In the genomic region with DNA sequence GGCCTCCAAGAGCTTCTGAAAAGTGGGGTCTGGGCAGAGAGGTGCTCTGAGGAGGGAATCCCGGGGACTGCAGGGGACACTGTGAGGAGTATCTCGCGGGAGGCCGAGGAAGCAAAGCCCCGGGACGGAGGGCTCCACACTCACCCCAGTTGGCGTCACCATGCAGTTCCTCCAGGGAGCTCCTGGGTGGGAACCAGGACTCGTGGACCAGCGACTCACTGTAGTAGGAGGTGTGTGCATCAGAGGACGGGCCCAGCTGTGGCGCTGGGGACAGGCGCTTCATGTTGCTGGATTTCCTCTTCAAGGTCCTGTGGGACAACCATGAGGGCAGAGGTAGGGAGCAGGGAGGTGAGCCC, we compare ENCODE assay signal across 11 cellular contexts. TPM values are rescaled to one million over a fixed set of nuclear protein-coding genes. Genes with fewer than 3 reads are reported as not detected.
DNase-seq lines count a peak whose midpoint lies in the region; ATAC-seq, FAIRE-seq and TF ChIP-seq lines count a peak whose summit lies in the region.
"Had no signal": no experiment of that assay in that cellular context is flagged by ENCODE, and none has a peak within 500 bp of the region (broad histone marks: within the 10 kb centered on the region; RNA-seq: fewer than 3 reads in every experiment).

No MANE protein-coding gene starts in this region.

- no peak for DNase-seq in activated T-cell treated with anti-CD3 and anti-CD28 coated beads, Interleukin-2, amount 50 U/mL, for 24 hours
- DNase-seq in activated T-cell treated with anti-CD3 and anti-CD28 coated beads, Interleukin-2, amount 50 U/mL, for 48 hours, result no peak
- DNase-seq in activated CD8-positive, alpha-beta T cell treated with anti-CD3 and anti-CD28 coated beads for 36 hours, result no peak
- no peak for DNase-seq in keratinocyte (ENCODE audit: low read depth, low spot score)
- no peak for DNase-seq in stomach
- DNase-seq in NCI-H1048 (lab: John Stamatoyannopoulos, UW), result no peak
- no peak for DNase-seq in SHP77 (lab: John Stamatoyannopoulos, UW)
- DNase-seq in glutamatergic neuron, result no peak
- DNase-seq: ACHN, NCI-H1417, NCI-H69 had no signal

- dilution Hi-C loops in keratinocyte (cut with MboI; ENCODE audit: extremely low pct_ligation_motif_present, low sequenced_read_pairs), result no loop called here

- H3K4me3 ChIP-seq in keratinocyte (ENCODE audit: control insufficient read depth in 2 of 3, extremely low read depth in 1 of 3, insufficient read depth in 2 of 3, low read depth in 1 of 3, low read length in 3 of 3) (peak overlapping the region in 1 of 3 experiments; percentile 13), stomach (peak overlapping the region in 2 of 4 donors; percentile 16 to 22)

- peak overlapping the region; percentile 88 for H3K4me3 Mint-ChIP-seq in activated T-cell treated with anti-CD3 and anti-CD28 coated beads, Interleukin-2, amount 50 U/mL, for 24 hours
- H3K4me3 Mint-ChIP-seq in activated CD8-positive, alpha-beta T cell treated with anti-CD3 and anti-CD28 coated beads for 36 hours, result peak overlapping the region; percentile 80
- no peak overlapping the region for H3K4me3 Mint-ChIP-seq in glutamatergic neuron (ENCODE audit: unreplicated experiment)

- no peak overlapping the region for H2AFZ ChIP-seq in keratinocyte (ENCODE audit: control insufficient read depth, low read length)

- peak overlapping the region; percentile 99 for H3K27ac Mint-ChIP-seq in activated T-cell treated with anti-CD3 and anti-CD28 coated beads, Interleukin-2, amount 50 U/mL, for 24 hours
- peak overlapping the region; percentile 99 for H3K27ac Mint-ChIP-seq in activated CD8-positive, alpha-beta T cell treated with anti-CD3 and anti-CD28 coated beads for 36 hours
- H3K27ac Mint-ChIP-seq in glutamatergic neuron (ENCODE audit: unreplicated experiment), result no peak overlapping the region

- peaks cover 86% of the 10 kb centered on the region for H3K36me3 Mint-ChIP-seq in activated T-cell treated with anti-CD3 and anti-CD28 coated beads, Interleukin-2, amount 50 U/mL, for 24 hours (ENCODE audit: low read depth)
- H3K36me3 Mint-ChIP-seq in activated CD8-positive, alpha-beta T cell treated with anti-CD3 and anti-CD28 coated beads for 36 hours (ENCODE audit: low read depth), result peaks cover 66% of the 10 kb centered on the region
- peaks cover 4% of the 10 kb centered on the region for H3K36me3 Mint-ChIP-seq in glutamatergic neuron (ENCODE audit: unreplicated experiment)

- ATAC-seq in activated CD8-positive, alpha-beta T cell treated with anti-CD3 and anti-CD28 coated beads for 36 hours, result no peak

- CTCF ChIA-PET in activated CD8-positive, alpha-beta T cell treated with anti-CD3 and anti-CD28 coated beads for 36 hours (lab: Charles Lee), result interaction anchor here (0.8 to 5.7 kb wide), 5 partner anchors 8 to 18 kb away, joined by 3 to 39 read pairs (median 9); no protein-coding TSS in a partner anchor

- H3K27me3 Mint-ChIP-seq in activated T-cell treated with anti-CD3 and anti-CD28 coated beads, Interleukin-2, amount 50 U/mL, for 24 hours, result no peaks in the 10 kb centered on the region
- no peaks in the 10 kb centered on the region for H3K27me3 Mint-ChIP-seq in activated CD8-positive, alpha-beta T cell treated with anti-CD3 and anti-CD28 coated beads for 36 hours
- H3K27me3 Mint-ChIP-seq in glutamatergic neuron (ENCODE audit: unreplicated experiment), result peaks cover 6% of the 10 kb centered on the region

- peak overlapping the region; percentile 54 for H3K4me2 ChIP-seq in keratinocyte (ENCODE audit: control insufficient read depth, extremely low read depth, insufficient read depth, low read depth, low read length)

- H3K27me3 ChIP-seq in keratinocyte (ENCODE audit: control insufficient read depth, extremely low read depth, insufficient read depth, low read length) (no peaks in the 10 kb centered on the region), stomach (no peaks in the 10 kb centered on the region)

- peaks cover 2% of the 10 kb centered on the region for H3K79me2 ChIP-seq in keratinocyte (ENCODE audit: control insufficient read depth, insufficient read depth, low read length)

- no peak for TF ChIP-seq EP300 in stomach (IDR thresholded peaks at IDR 0.05)

- H3K9me1 ChIP-seq in keratinocyte (ENCODE audit: control insufficient read depth, extremely low read depth, insufficient read depth, low read length), result no peaks in the 10 kb centered on the region

- H3K9ac ChIP-seq in keratinocyte (ENCODE audit: control insufficient read depth, extremely low read depth, insufficient read depth, low read length), result no peak overlapping the region

- H3K4me1 Mint-ChIP-seq in activated T-cell treated with anti-CD3 and anti-CD28 coated beads, Interleukin-2, amount 50 U/mL, for 24 hours (ENCODE audit: low read depth), result peaks cover 57% of the 10 kb centered on the region
- H3K4me1 Mint-ChIP-seq in activated CD8-positive, alpha-beta T cell treated with anti-CD3 and anti-CD28 coated beads for 36 hours (ENCODE audit: low read depth), result peaks cover 52% of the 10 kb centered on the region
- H3K4me1 Mint-ChIP-seq in glutamatergic neuron (ENCODE audit: low read depth, unreplicated experiment), result peaks cover 5% of the 10 kb centered on the region

- no peaks in the 10 kb centered on the region for H4K20me1 ChIP-seq in keratinocyte (ENCODE audit: control insufficient read depth, extremely low read depth, insufficient read depth, low read length)

- WGBS in stomach, 5 donors, result 72 to 94% (median 83%) methylated on average over 5 to 12 of the region's 12 CpGs

- H3K4me1 ChIP-seq in keratinocyte (ENCODE audit: control insufficient read depth, extremely low read depth, insufficient read depth, low read length) (peaks cover 43% of the 10 kb centered on the region), stomach (peaks cover 24 to 54% (median 48%) of the 10 kb centered on the region in 4 donors)

- H3K27ac ChIP-seq in keratinocyte (ENCODE audit: control insufficient read depth, insufficient read depth, low read length) (peak overlapping the region; percentile 54), stomach (peak overlapping the region in 4 of 5 donors; percentile 50 to 98 (median 95))

- intact Hi-C loops in activated CD8-positive, alpha-beta T cell treated with anti-CD3 and anti-CD28 coated beads for 36 hours (cut with micrococcal nuclease), result loop anchor here (10.0 kb wide), 1 partner anchor 46 kb away; a partner anchor contains a TSS
- intact Hi-C loops in stomach (cut with DNase I; ENCODE audit: low total_unique reads), result no loop called here

- FAIRE-seq in keratinocyte (lab: Jason Lieb, UNC), result no peak

- POLR2A ChIA-PET in activated CD8-positive, alpha-beta T cell treated with anti-CD3 and anti-CD28 coated beads for 36 hours (lab: Charles Lee), result interaction anchor here (1.8 to 40.0 kb wide), 3 partner anchors 27 to 120 kb away, joined by 6 to 905 read pairs (median 6); a partner anchor contains a TSS

- no peak for TF ChIP-seq POLR2A in stomach (IDR thresholded peaks at IDR 0.05)

- H3K36me3 ChIP-seq in keratinocyte (ENCODE audit: control insufficient read depth in 2 of 2, extremely low read depth in 1 of 2, insufficient read depth in 2 of 2, low read length in 2 of 2) (peaks cover 25% of the 10 kb centered on the region in 2 experiments), stomach (peaks cover 65 to 69% (median 69%) of the 10 kb centered on the region in 4 donors)

- no peaks in the 10 kb centered on the region for H3K9me3 ChIP-seq in keratinocyte (ENCODE audit: control insufficient read depth, low read depth, low read length)
- H3K9me3 ChIP-seq in stomach, result no peaks in the 10 kb centered on the region

- no peaks in the 10 kb centered on the region for H3K9me3 Mint-ChIP-seq in activated T-cell treated with anti-CD3 and anti-CD28 coated beads, Interleukin-2, amount 50 U/mL, for 24 hours
- H3K9me3 Mint-ChIP-seq in activated CD8-positive, alpha-beta T cell treated with anti-CD3 and anti-CD28 coated beads for 36 hours, result no peaks in the 10 kb centered on the region
- peaks cover 6% of the 10 kb centered on the region for H3K9me3 Mint-ChIP-seq in glutamatergic neuron (ENCODE audit: unreplicated experiment)

- no peak for TF ChIP-seq CTCF in activated CD8-positive, alpha-beta T cell treated with anti-CD3 and anti-CD28 coated beads for 36 hours (IDR thresholded peaks at IDR 0.05)
- TF ChIP-seq CTCF in keratinocyte (optimal IDR thresholded peaks at IDR 0.05 in 1 of 3, IDR thresholded peaks at IDR 0.05 in 1 of 3, conservative IDR thresholded peaks at IDR 0.05 in 1 of 3; ENCODE audit: extremely low read depth in 1 of 3, insufficient read depth in 2 of 3, low read length in 3 of 3), result no peak
- no peak for TF ChIP-seq CTCF in stomach (IDR thresholded peaks at IDR 0.05)
- no peak for TF ChIP-seq CTCF in glutamatergic neuron (IDR thresholded peaks at IDR 0.05; ENCODE audit: partially characterized antibody, unreplicated experiment)

RNA-seq across cellular contexts. Expression of a gene that starts 4.8 kb away (rescaled TPM):
- total RNA-seq in activated CD8-positive, alpha-beta T cell treated with anti-CD3 and anti-CD28 coated beads for 36 hours, result 100 to 1,000 TPM; 101 to 107 TPM
- polyA plus RNA-seq in keratinocyte, result 15.9 to 23.2 TPM (median 21.9 TPM) in 3 replicates
- 27.4 TPM for polyA plus RNA-seq in keratinocyte (2011; ENCODE audit: low read depth)
- polyA plus RNA-seq in keratinocyte (2011; cell fraction: cytosol; rRNA removed), result 4.7 and 7.9 TPM in 2 replicates
- 40.0 and 46.0 TPM in 2 replicates for polyA plus RNA-seq in keratinocyte (2011; cell fraction: nucleus; rRNA removed)
- 22.5 and 30.2 TPM in 2 replicates for polyA plus RNA-seq in keratinocyte (2012; ENCODE audit: low replicate concordance)
- polyA minus RNA-seq in keratinocyte, result 34.9 to 94.3 TPM (median 45.6 TPM) in 3 replicates
- 35.5 TPM for polyA minus RNA-seq in keratinocyte (2011; cell fraction: cytosol; rRNA and poly(A)+ RNA removed)
- 72.8 and 78.4 TPM in 2 replicates for polyA minus RNA-seq in keratinocyte (2011; cell fraction: nucleus; rRNA and poly(A)+ RNA removed)
- 100 to 1,000 TPM; 108 to 387 (median 142) TPM for total RNA-seq in stomach
- polyA plus RNA-seq in stomach, result 10 to 100 TPM; 25.3 to 51.8 (median 26.4) TPM
- 174 TPM for total RNA-seq in glutamatergic neuron (ENCODE audit: unreplicated experiment)

RNA-seq across cellular contexts. Expression of a gene that starts 42.9 kb away (rescaled TPM):
- total RNA-seq in activated CD8-positive, alpha-beta T cell treated with anti-CD3 and anti-CD28 coated beads for 36 hours, result 1 to 10 TPM; 5.5 to 6.0 TPM
- polyA plus RNA-seq in keratinocyte, result 11.4 to 17.4 TPM (median 14.9 TPM) in 3 replicates
- 14.3 TPM for polyA plus RNA-seq in keratinocyte (2011; ENCODE audit: low read depth)
- polyA plus RNA-seq in keratinocyte (2011; cell fraction: cytosol; rRNA removed), result 14.3 and 21.3 TPM in 2 replicates
- 9.4 and 11.6 TPM in 2 replicates for polyA plus RNA-seq in keratinocyte (2011; cell fraction: nucleus; rRNA removed)
- 10.7 and 18.9 TPM in 2 replicates for polyA plus RNA-seq in keratinocyte (2012; ENCODE audit: low replicate concordance)
- 8.9 to 16.1 TPM (median 13.1 TPM) in 3 replicates for polyA minus RNA-seq in keratinocyte
- polyA minus RNA-seq in keratinocyte (2011; cell fraction: cytosol; rRNA and poly(A)+ RNA removed), result 13.8 TPM
- polyA minus RNA-seq in keratinocyte (2011; cell fraction: nucleus; rRNA and poly(A)+ RNA removed), result 3.3 and 3.6 TPM in 2 replicates
- total RNA-seq in stomach, result 10 to 100 TPM in 4 of 5 donors, under 1 TPM in 1; 0.58 to 33.0 (median 11.2) TPM
- polyA plus RNA-seq in stomach, result 10 to 100 TPM; 15.9 to 22.5 (median 21.4) TPM
- 19.4 TPM for total RNA-seq in glutamatergic neuron (ENCODE audit: unreplicated experiment)

RNA-seq across cellular contexts. Expression of a gene that starts 45.3 kb away (rescaled TPM):
- total RNA-seq in activated CD8-positive, alpha-beta T cell treated with anti-CD3 and anti-CD28 coated beads for 36 hours, result 10 to 100 TPM; 93.3 to 97.6 TPM
- polyA plus RNA-seq in keratinocyte, result 9.7 to 19.8 TPM (median 16.3 TPM) in 3 replicates
- 28.5 TPM for polyA plus RNA-seq in keratinocyte (2011; ENCODE audit: low read depth)
- 7.8 and 12.9 TPM in 2 replicates for polyA plus RNA-seq in keratinocyte (2011; cell fraction: cytosol; rRNA removed)
- polyA plus RNA-seq in keratinocyte (2011; cell fraction: nucleus; rRNA removed), result 28.5 and 32.0 TPM in 2 replicates
- polyA plus RNA-seq in keratinocyte (2012; ENCODE audit: low replicate concordance), result 15.9 and 21.3 TPM in 2 replicates
- 26.2 to 57.6 TPM (median 36.7 TPM) in 3 replicates for polyA minus RNA-seq in keratinocyte
- polyA minus RNA-seq in keratinocyte (2011; cell fraction: cytosol; rRNA and poly(A)+ RNA removed), result 16.3 TPM
- polyA minus RNA-seq in keratinocyte (2011; cell fraction: nucleus; rRNA and poly(A)+ RNA removed), result 19.1 and 20.2 TPM in 2 replicates
- 100 to 1,000 TPM in 1 of 5 donors, 10 to 100 TPM in 4; 23.8 to 199 (median 41.6) TPM for total RNA-seq in stomach
- 10 to 100 TPM in 2 of 3 donors, 1 to 10 TPM in 1; 9.2 to 18.6 (median 11.0) TPM for polyA plus RNA-seq in stomach
- 55.6 TPM for total RNA-seq in glutamatergic neuron (ENCODE audit: unreplicated experiment)

RNA-seq across cellular contexts. Expression of a gene that starts 50.3 kb away (rescaled TPM):
- 10 to 100 TPM; 84.7 to 88.1 TPM for total RNA-seq in activated CD8-positive, alpha-beta T cell treated with anti-CD3 and anti-CD28 coated beads for 36 hours
- polyA plus RNA-seq in keratinocyte (23.8 to 40.7 TPM (median 32.6 TPM) in 3 replicates), stomach (10 to 100 TPM; 17.9 to 45.1 (median 20.8) TPM)
- 6.0 TPM for polyA plus RNA-seq in keratinocyte (2011; ENCODE audit: low read depth)
- 29.7 and 32.1 TPM in 2 replicates for polyA plus RNA-seq in keratinocyte (2011; cell fraction: cytosol; rRNA removed)
- polyA plus RNA-seq in keratinocyte (2011; cell fraction: nucleus; rRNA removed), result 39.0 and 39.2 TPM in 2 replicates
- 20.6 and 34.6 TPM in 2 replicates for polyA plus RNA-seq in keratinocyte (2012; ENCODE audit: low replicate concordance)
- polyA minus RNA-seq in keratinocyte, result 23.5 to 56.9 TPM (median 33.5 TPM) in 3 replicates
- polyA minus RNA-seq in keratinocyte (2011; cell fraction: cytosol; rRNA and poly(A)+ RNA removed), result 38.6 TPM
- polyA minus RNA-seq in keratinocyte (2011; cell fraction: nucleus; rRNA and poly(A)+ RNA removed), result 19.1 and 31.5 TPM in 2 replicates
- total RNA-seq in stomach (10 to 100 TPM; 21.0 to 66.1 (median 35.7) TPM), glutamatergic neuron (ENCODE audit: unreplicated experiment) (51.0 TPM)
